ENCODE assay signal across 7 cellular contexts in genomic region chr9:66198421-66198820, GRCh38.
DNase-seq lines count a peak whose midpoint lies in the region; ATAC-seq, FAIRE-seq and TF ChIP-seq lines count a peak whose summit lies in the region.
"Not testable (repeated sequence)": the region's sequence is repeated elsewhere in the genome, so short reads cannot be mapped to it uniquely, and the experiment has no call there.

No MANE protein-coding gene starts in this region.

- H3K27ac ChIP-seq in SK-N-MC; HepG2 (ENCODE audit: extremely low read length, insufficient read depth, low read length): not testable (repeated sequence)

- H3K79me2 ChIP-seq in HepG2 (ENCODE audit: insufficient read depth, low read length), result not testable (repeated sequence)

- POLR2A ChIA-PET in HepG2 (lab: Yijun Ruan, JAX), result not testable (repeated sequence)

- not testable (repeated sequence) for H3K9me3 ChIP-seq in SK-N-MC (ENCODE audit: low read depth, low read length); HepG2 (ENCODE audit: low read length)

- in situ Hi-C loops in HepG2 (cut with HindIII; ENCODE audit: extremely low pct_ligation_motif_present, low pct_unique_long_range_greater_than_20kb), result not testable (repeated sequence)

- TF ChIP-seq RAD21 in HepG2 (CRISPR knock-in tag; IDR thresholded peaks at IDR 0.05), result not testable (repeated sequence)

- H3K27me3 Mint-ChIP-seq in central memory CD8-positive, alpha-beta T cell, result peaks cover 12% of the 10 kb centered on the region
- not testable (repeated sequence) for H3K27me3 Mint-ChIP-seq in natural killer cell treated with Interleukin-12 subunit alpha and Interleukin-12 subunit beta and Interleukin-15 and Interleukin-18, amount 100 ng/mL, for 72 hours

- H3K4me3 ChIP-seq in SK-N-MC, result peak overlapping the region; percentile 55
- H3K4me3 ChIP-seq in HepG2 (replicated peaks in 1 of 3; ENCODE audit: insufficient read depth in 1 of 3, low read depth in 2 of 3, low read length in 3 of 3), result not testable (repeated sequence)

- 22% methylated on average over 22 of the region's 22 CpGs for WGBS in HepG2 (ENCODE audit: low lambda C conversion rate)

- H3K4me1 ChIP-seq in HepG2 (ENCODE audit: insufficient read depth, low read length), result not testable (repeated sequence)

- H2AFZ ChIP-seq in HepG2 (ENCODE audit: low read length), result not testable (repeated sequence)

- H3K4me2 ChIP-seq in HepG2 (ENCODE audit: low read depth, low read length), result not testable (repeated sequence)

- CTCF ChIA-PET in HepG2 (lab: Yijun Ruan, JAX; ENCODE audit: low intra/inter-chr PET ratio, low total read pairs), result not testable (repeated sequence)

- not testable (repeated sequence) for H3K4me3 Mint-ChIP-seq in central memory CD8-positive, alpha-beta T cell; natural killer cell treated with Interleukin-12 subunit alpha and Interleukin-12 subunit beta and Interleukin-15 and Interleukin-18, amount 100 ng/mL, for 72 hours; stimulated activated effector memory CD8-positive, alpha-beta T cell treated with anti-CD3 and anti-CD28 coated beads, Interleukin-12 subunit alpha, Interleukin-12 subunit beta, amount 100 ng/mL, for 72 hours

- ATAC-seq in central memory CD8-positive, alpha-beta T cell (replicated peaks; ENCODE audit: extremely low read depth, poor library complexity, severe bottlenecking), result peak; percentile 49
- ATAC-seq in Right ventricle myocardium superior (ENCODE audit: poor library complexity), result peak; percentile 90
- ATAC-seq in HepG2, result peak; percentile 100
- ATAC-seq in natural killer cell treated with Interleukin-12 subunit alpha and Interleukin-12 subunit beta and Interleukin-15 and Interleukin-18, amount 100 ng/mL, for 72 hours, result peak; percentile 13 to 28
- peak; percentile 24 for ATAC-seq in stimulated activated effector memory CD8-positive, alpha-beta T cell treated with anti-CD3 and anti-CD28 coated beads, Interleukin-12 subunit alpha, Interleukin-12 subunit beta, amount 100 ng/mL, for 72 hours

- not testable (repeated sequence) for H3K27me3 ChIP-seq in HepG2 (ENCODE audit: control insufficient read depth in 1 of 2, insufficient read depth in 2 of 2, low read length in 2 of 2)

- TF ChIP-seq POLR2A in HepG2 (IDR thresholded peaks at IDR 0.05; ENCODE audit: insufficient read depth in 1 of 2, low read depth in 2 of 2, low read length in 2 of 2), result not testable (repeated sequence)

- not testable (repeated sequence) for FAIRE-seq in HepG2 (lab: Jason Lieb, UNC)

- H4K20me1 ChIP-seq in HepG2 (ENCODE audit: insufficient read depth, low read length), result not testable (repeated sequence)

- not testable (repeated sequence) for BruUV-seq in HepG2 (replicated peaks; lab: Mats Ljungman, UMichigan)

- not testable (repeated sequence) for TF ChIP-seq CTCF in HepG2 (CRISPR knock-in tag; IDR thresholded peaks at IDR 0.05)

- not testable (repeated sequence) for H3K36me3 Mint-ChIP-seq in central memory CD8-positive, alpha-beta T cell (ENCODE audit: insufficient read depth); natural killer cell treated with Interleukin-12 subunit alpha and Interleukin-12 subunit beta and Interleukin-15 and Interleukin-18, amount 100 ng/mL, for 72 hours; stimulated activated effector memory CD8-positive, alpha-beta T cell treated with anti-CD3 and anti-CD28 coated beads, Interleukin-12 subunit alpha, Interleukin-12 subunit beta, amount 100 ng/mL, for 72 hours

- intact Hi-C loops in Right ventricle myocardium superior (cut with DNase I); HepG2 (cut with micrococcal nuclease; ENCODE audit: unreplicated experiment): not testable (repeated sequence)

- H3K4me1 Mint-ChIP-seq in central memory CD8-positive, alpha-beta T cell; natural killer cell treated with Interleukin-12 subunit alpha and Interleukin-12 subunit beta and Interleukin-15 and Interleukin-18, amount 100 ng/mL, for 72 hours (ENCODE audit: low read depth in 2 of 2); stimulated activated effector memory CD8-positive, alpha-beta T cell treated with anti-CD3 and anti-CD28 coated beads, Interleukin-12 subunit alpha, Interleukin-12 subunit beta, amount 100 ng/mL, for 72 hours: not testable (repeated sequence)

- H3K27ac Mint-ChIP-seq in central memory CD8-positive, alpha-beta T cell (ENCODE audit: low read depth); natural killer cell treated with Interleukin-12 subunit alpha and Interleukin-12 subunit beta and Interleukin-15 and Interleukin-18, amount 100 ng/mL, for 72 hours; stimulated activated effector memory CD8-positive, alpha-beta T cell treated with anti-CD3 and anti-CD28 coated beads, Interleukin-12 subunit alpha, Interleukin-12 subunit beta, amount 100 ng/mL, for 72 hours: not testable (repeated sequence)

- not testable (repeated sequence) for TF ChIP-seq EP300 in HepG2 (IDR thresholded peaks at IDR 0.05; ENCODE audit: low read depth in 2 of 2, low read length in 2 of 2); HepG2 (CRISPR knock-in tag; IDR thresholded peaks at IDR 0.05; ENCODE audit: borderline replicate concordance)

- not testable (repeated sequence) for H3K9me3 Mint-ChIP-seq in central memory CD8-positive, alpha-beta T cell; natural killer cell treated with Interleukin-12 subunit alpha and Interleukin-12 subunit beta and Interleukin-15 and Interleukin-18, amount 100 ng/mL, for 72 hours; stimulated activated effector memory CD8-positive, alpha-beta T cell treated with anti-CD3 and anti-CD28 coated beads, Interleukin-12 subunit alpha, Interleukin-12 subunit beta, amount 100 ng/mL, for 72 hours

- H3K9ac ChIP-seq in SK-N-MC (ENCODE audit: insufficient read length); HepG2 (ENCODE audit: insufficient read depth, low read depth, low read length): not testable (repeated sequence)

- not testable (repeated sequence) for H3K36me3 ChIP-seq in SK-N-MC (ENCODE audit: insufficient read depth, low read length); HepG2 (replicated peaks in 1 of 2; ENCODE audit: control insufficient read depth in 1 of 2, insufficient read depth in 2 of 2, low read length in 2 of 2)

- DNase-seq in ELF-1 (ENCODE audit: low read depth, low spot score), result peak; percentile 4
- DNase-seq in SK-N-MC (ENCODE audit: low read depth, low spot score); central memory CD8-positive, alpha-beta T cell (ENCODE audit: low spot score in 2 of 2); HepG2 (ENCODE audit: low spot score); natural killer cell treated with Interleukin-12 subunit alpha and Interleukin-12 subunit beta and Interleukin-15 and Interleukin-18, amount 100 ng/mL, for 72 hours (ENCODE audit: low spot score); stimulated activated effector memory CD8-positive, alpha-beta T cell treated with anti-CD3 and anti-CD28 coated beads, Interleukin-12 subunit alpha, Interleukin-12 subunit beta, amount 100 ng/mL, for 72 hours (ENCODE audit: low spot score in 2 of 2): not testable (repeated sequence)
- peak; percentile 49 for DNase-seq in Right ventricle myocardium superior

TF ChIP-seq in HepG2, 621 proteins besides CTCF, POLR2A, EP300 and RAD21:
- peak; percentile 56 for TF ChIP-seq STAG1 (CRISPR knock-in tag; IDR thresholded peaks at IDR 0.05)
TF ChIP-seq in HepG2: peak in this region for 1; not testable (repeated sequence) for 620.

Comparison
In these comparisons a context has a peak if more than half of its experiments do, and no peak if none do; other contexts are left out.
1. ATAC-seq: peak in every context shown above with its lines; median percentile 100 in HepG2; 90 in Right ventricle myocardium superior; 49 in central memory CD8-positive, alpha-beta T cell; 24 in stimulated activated effector memory CD8-positive, alpha-beta T cell treated with anti-CD3 and anti-CD28 coated beads, Interleukin-12 subunit alpha, Interleukin-12 subunit beta, amount 100 ng/mL, for 72 hours; 20 in natural killer cell treated with Interleukin-12 subunit alpha and Interleukin-12 subunit beta and Interleukin-15 and Interleukin-18, amount 100 ng/mL, for 72 hours.